15 cellular contexts compared by ENCODE assay signal in genomic region chr20:34547844-34548613, GRCh38. TPM values are rescaled to one million over a fixed set of nuclear protein-coding genes. Genes with fewer than 3 reads are reported as not detected.
DNase-seq lines count a peak whose midpoint lies in the region; ATAC-seq and TF ChIP-seq lines count a peak whose summit lies in the region.
"Had no signal": no experiment of that assay in that cellular context is flagged by ENCODE, and none has a peak within 500 bp of the region (broad histone marks: within the 10 kb centered on the region; RNA-seq: fewer than 3 reads in every experiment).

No MANE protein-coding gene starts in this region.

- WGBS in neuronal stem cell (ENCODE audit: extremely low coverage in 2 of 2, insufficient read length in 2 of 2, insufficient replicate concordance in 1 of 2), 2 donors = no CpG with 5 or more reads among the region's 22 CpGs

- no peaks in the 10 kb centered on the region for H3K36me3 Mint-ChIP-seq in endothelial cell (ENCODE audit: low read depth, unreplicated experiment)
- H3K36me3 Mint-ChIP-seq: CD4-positive, alpha-beta memory T cell had no signal

- H3K27me3 ChIP-seq in neuronal stem cell (ENCODE audit: control insufficient read depth in 3 of 3, insufficient read depth in 3 of 3, low read depth in 1 of 3, low read length in 3 of 3) = no peaks in the 10 kb centered on the region
- H3K27me3 ChIP-seq: BLaER1 had no signal

- H3K9me3 Mint-ChIP-seq in endothelial cell (ENCODE audit: unreplicated experiment) = no peaks in the 10 kb centered on the region
- H3K9me3 Mint-ChIP-seq: CD4-positive, alpha-beta memory T cell had no signal

- H3K27me3 Mint-ChIP-seq in endothelial cell (ENCODE audit: unreplicated experiment) = peaks cover 5% of the 10 kb centered on the region
- H3K27me3 Mint-ChIP-seq: CD4-positive, alpha-beta memory T cell had no signal

- no peak overlapping the region for H2BK120ac ChIP-seq in neuronal stem cell (ENCODE audit: low read depth, low read length)

- H2BK12ac ChIP-seq in neuronal stem cell (ENCODE audit: low read length) = no peak overlapping the region

- no peak for TF ChIP-seq CTCF in 22Rv1 (IDR thresholded peaks at IDR 0.05)
- TF ChIP-seq CTCF in endothelial cell (IDR thresholded peaks at IDR 0.05; ENCODE audit: unreplicated experiment) = no peak

- H3K14ac ChIP-seq in neuronal stem cell (ENCODE audit: low read length) = no peak overlapping the region

- H3K23ac ChIP-seq in neuronal stem cell (ENCODE audit: low read depth, low read length, poor library complexity) = peak overlapping the region; percentile 13

- H4K8ac ChIP-seq in neuronal stem cell (ENCODE audit: low read depth, low read length) = no peak overlapping the region

- H3K79me1 ChIP-seq in neuronal stem cell (ENCODE audit: low read depth, low read length) = no peaks in the 10 kb centered on the region

- no peak overlapping the region for H2AK5ac ChIP-seq in neuronal stem cell (ENCODE audit: low read depth, low read length)

- H3K4me3 Mint-ChIP-seq in endothelial cell (ENCODE audit: unreplicated experiment) = no peak overlapping the region
- H3K4me3 Mint-ChIP-seq: CD4-positive, alpha-beta memory T cell had no signal

- peaks cover 0 to 6% of the 10 kb centered on the region in 2 donors for H3K4me1 ChIP-seq in neuronal stem cell (ENCODE audit: control insufficient read depth in 2 of 2, insufficient read depth in 1 of 2, low read depth in 1 of 2, low read length in 2 of 2)
- H3K4me1 ChIP-seq: A549 had no signal

- H3K27ac ChIP-seq in 22Rv1 (peak overlapping the region; percentile 78), neuronal stem cell (replicated peaks; ENCODE audit: low read length) (no peak overlapping the region)
- H3K27ac ChIP-seq: A549, BLaER1 had no signal

- H3K4me2 ChIP-seq in neuronal stem cell (ENCODE audit: insufficient read depth, low read length, poor library complexity, severe bottlenecking) = no peak overlapping the region
- H3K4me2 ChIP-seq: A549, BLaER1 had no signal

- H4K91ac ChIP-seq in neuronal stem cell (ENCODE audit: low read depth, low read length, poor library complexity) = no peak overlapping the region

- no peak overlapping the region for H2BK5ac ChIP-seq in neuronal stem cell (ENCODE audit: low read length)

- H2AFZ ChIP-seq in neuronal stem cell (ENCODE audit: low read length) = no peak overlapping the region

- H3K4me1 Mint-ChIP-seq in endothelial cell (ENCODE audit: unreplicated experiment) = peaks cover 2% of the 10 kb centered on the region

- H3K27ac Mint-ChIP-seq in endothelial cell (ENCODE audit: unreplicated experiment) = peak overlapping the region; percentile 36

- no peak overlapping the region for H2BK15ac ChIP-seq in neuronal stem cell (ENCODE audit: low read length)

- no peaks in the 10 kb centered on the region for H3K36me3 ChIP-seq in neuronal stem cell (replicated peaks in 1 of 2; ENCODE audit: control insufficient read depth in 2 of 2, insufficient read depth in 2 of 2, low read length in 2 of 2)
- H3K36me3 ChIP-seq: BLaER1 had no signal

- ATAC-seq in GM21390 (IDR thresholded peaks at IDR 0.05; ENCODE audit: unreplicated experiment) = no peak
- ATAC-seq: PC-3 had no signal

- peak overlapping the region; percentile 56 for H3K18ac ChIP-seq in neuronal stem cell (ENCODE audit: low read length)

- H3K9me3 ChIP-seq in neuronal stem cell (replicated peaks in 1 of 2; ENCODE audit: control insufficient read depth in 2 of 2, insufficient read depth in 1 of 2, low read depth in 1 of 2, low read length in 2 of 2) = no peaks in the 10 kb centered on the region
- H3K9me3 ChIP-seq: A549, BLaER1 had no signal

- H3K9ac ChIP-seq in neuronal stem cell (ENCODE audit: low read depth, low read length, poor library complexity) = no peak overlapping the region
- H3K9ac ChIP-seq: BLaER1 had no signal

- no peak overlapping the region for H3K4ac ChIP-seq in neuronal stem cell (ENCODE audit: low read length)

- no peak overlapping the region for H3K4me3 ChIP-seq in neuronal stem cell (ENCODE audit: low read length in 2 of 2)
- H3K4me3 ChIP-seq: A549, BLaER1 had no signal

- peak; percentile 0 for DNase-seq in NCI-H226
- no peak for DNase-seq in endothelial cell (ENCODE audit: low spot score)
- DNase-seq in neuronal stem cell (ENCODE audit: low spot score) = no peak
- DNase-seq in DMS79 (lab: John Stamatoyannopoulos, UW) = no peak
- no peak for DNase-seq in activated CD4-positive, alpha-beta T cell treated with anti-CD3 and anti-CD28 coated beads, Interleukin-2, amount 50 U/mL, for 1 hour
- DNase-seq in Kasumi-1 (lab: John Stamatoyannopoulos, UW) = no peak
- DNase-seq: CD4-positive, alpha-beta memory T cell; GOT3; NCI-H2029 treated with DMSO at 0.1 percent for 48 hours; PC-3; RPMI8226 had no signal

RNA-seq across cellular contexts. Expression of gene MAP1LC3A, which starts 10.5 kb away (rescaled TPM):
- 33.6 TPM for total RNA-seq in endothelial cell (ENCODE audit: unreplicated experiment)
- 10.4 TPM for polyA plus RNA-seq in neuronal stem cell (2013, experiment 1 of 2)
- 10.7 TPM for polyA plus RNA-seq in neuronal stem cell (2013, experiment 2 of 2)

RNA-seq across cellular contexts. Expression of gene DYNLRB1, which starts 31.8 kb away (rescaled TPM):
- 96.8 TPM for total RNA-seq in endothelial cell (ENCODE audit: unreplicated experiment)
- 334 TPM for polyA plus RNA-seq in neuronal stem cell (2013, experiment 1 of 2)
- polyA plus RNA-seq in neuronal stem cell (2013, experiment 2 of 2) = 321 TPM
